ENCODE assay signal across 12 cellular contexts in genomic region chr17:19897108-19897854, GRCh38. TPM values are rescaled to one million over a fixed set of nuclear protein-coding genes. Genes with fewer than 3 reads are reported as not detected.
A peak's percentile ranks its signal among the peaks of the same experiment; 100 is the strongest.
DNase-seq lines count a peak whose midpoint lies in the region; ATAC-seq, FAIRE-seq and TF ChIP-seq lines count a peak whose summit lies in the region.
"Had no signal": no experiment of that assay in that cellular context is flagged by ENCODE, and none has a peak within 500 bp of the region (broad histone marks: within the 10 kb centered on the region; RNA-seq: fewer than 3 reads in every experiment).

No MANE protein-coding gene starts in this region.

- H3K27ac ChIP-seq in 22Rv1 = peak overlapping the region; percentile 33
- no peak overlapping the region for H3K27ac ChIP-seq in colonic mucosa

- H3K27me3 Mint-ChIP-seq in mesothelial cell of epicardium (ENCODE audit: low read depth) = no peaks in the 10 kb centered on the region
- H3K27me3 Mint-ChIP-seq: CD4-positive, alpha-beta memory T cell had no signal

- H3K9me3 Mint-ChIP-seq in mesothelial cell of epicardium = no peaks in the 10 kb centered on the region
- H3K9me3 Mint-ChIP-seq: CD4-positive, alpha-beta memory T cell had no signal

- peaks cover 8% of the 10 kb centered on the region for H3K36me3 Mint-ChIP-seq in mesothelial cell of epicardium

- TF ChIP-seq CTCF in 22Rv1 (IDR thresholded peaks at IDR 0.05) = no peak
- no peak for TF ChIP-seq CTCF in colonic mucosa (IDR thresholded peaks at IDR 0.05)
- TF ChIP-seq CTCF in mesothelial cell of epicardium (IDR thresholded peaks at IDR 0.05; ENCODE audit: unreplicated experiment) = no peak

- no peaks in the 10 kb centered on the region for H3K27me3 ChIP-seq in colonic mucosa

- no peaks in the 10 kb centered on the region for H3K36me3 ChIP-seq in colonic mucosa

- H3K4me3 Mint-ChIP-seq in mesothelial cell of epicardium = no peak overlapping the region
- H3K4me3 Mint-ChIP-seq: CD4-positive, alpha-beta memory T cell had no signal

- H3K4me1 Mint-ChIP-seq in mesothelial cell of epicardium = peaks cover 13% of the 10 kb centered on the region

- H3K9ac ChIP-seq in colonic mucosa (ENCODE audit: low read depth in 2 of 2, low read length in 2 of 2) = no peak overlapping the region

- ATAC-seq in GM18498 (IDR thresholded peaks at IDR 0.05; ENCODE audit: unreplicated experiment) = no peak
- ATAC-seq in HG02852 (IDR thresholded peaks at IDR 0.05; ENCODE audit: unreplicated experiment) = no peak
- ATAC-seq: activated CD4-positive, CD25-positive, alpha-beta regulatory T cell treated with anti-CD3 and anti-CD28 coated beads, Interleukin-2, amount 50 U/mL, for 24 hours had no signal

- H3K9me3 ChIP-seq in colonic mucosa = no peaks in the 10 kb centered on the region

- intact Hi-C loops in colonic mucosa (cut with DNase I) = no loop called here

- H3K4me3 ChIP-seq in colonic mucosa = no peak overlapping the region

- peak overlapping the region; percentile 34 for H3K27ac Mint-ChIP-seq in mesothelial cell of epicardium

- H3K4me1 ChIP-seq in colonic mucosa = peaks cover 5% of the 10 kb centered on the region

- DNase-seq in HTR-8/SVneo (ENCODE audit: insufficient read length, low spot score) (no peak), colonic mucosa (peak; percentile 68), mesothelial cell of epicardium (ENCODE audit: low spot score in 2 of 2, unreplicated experiment in 2 of 2) (no peak), NCI-H82 treated with DMSO at 0.1 percent for 48 hours (lab: John Stamatoyannopoulos, UW; ENCODE audit: unreplicated experiment) (no peak), NCI-H524 treated with DMSO at 0.1 percent for 48 hours (lab: John Stamatoyannopoulos, UW) (no peak)
- DNase-seq: CD4-positive, alpha-beta memory T cell; NCI-H1694; stimulated activated CD4-positive, alpha-beta T cell treated with anti-CD3 and anti-CD28 coated beads, Interleukin-15, amount 100 ng/mL, for 24 hours had no signal

- FAIRE-seq in HTR-8/SVneo (lab: Jason Lieb, UNC) = peak; percentile 84

RNA-seq across cellular contexts. Expression of gene ULK2, which starts 29.5 kb away (rescaled TPM):
- total RNA-seq in colonic mucosa = 1 to 10 TPM; 3.5 to 7.0 TPM
- total RNA-seq in mesothelial cell of epicardium = 38.3 to 39.9 TPM (median 38.7 TPM) in 3 replicates
